In the genomic region with DNA sequence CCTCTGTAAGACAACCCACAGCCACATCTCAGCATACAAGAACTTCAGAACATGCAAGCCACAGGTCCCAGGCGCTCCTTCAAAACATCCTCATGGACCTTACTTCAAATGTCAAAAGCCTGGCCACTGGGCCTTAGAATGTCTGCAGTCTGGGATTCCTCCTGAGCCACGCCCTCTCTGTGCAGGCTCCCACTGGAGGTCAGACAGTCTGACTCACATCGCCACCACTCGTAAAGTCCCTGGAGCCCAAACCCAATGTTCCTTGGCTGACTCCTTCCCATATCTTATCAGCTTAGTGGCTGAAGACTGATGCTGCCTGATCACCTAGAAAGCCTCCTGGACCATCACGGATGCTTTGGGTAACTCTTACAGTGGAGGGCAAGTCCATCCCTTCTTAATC, we compare ENCODE assay signal across 22 cellular contexts.
"Had no signal": no experiment of that assay in that cellular context is flagged by ENCODE, and none has a peak within 500 bp of the region (broad histone marks: within the 10 kb centered on the region; RNA-seq: fewer than 3 reads in every experiment).

No MANE protein-coding gene starts in this region.

- H3K4me1 ChIP-seq: adrenal gland, ascending aorta, lower lobe of right lung, neural progenitor cell, upper lobe of left lung had no signal

- H3K27ac ChIP-seq: adrenal gland, ascending aorta, brain microvascular endothelial cell, coronary artery, hepatocyte, lower lobe of right lung, neural progenitor cell, upper lobe of left lung had no signal

- H3K79me2 ChIP-seq: hepatocyte had no signal

- H3K36me3 ChIP-seq: adrenal gland, ascending aorta, brain microvascular endothelial cell, lower lobe of right lung, neural progenitor cell, upper lobe of left lung had no signal

- DNase-seq: activated CD4-positive, alpha-beta T cell treated with anti-CD3 and anti-CD28 coated beads for 1 hour; activated CD4-positive, alpha-beta T cell treated with anti-CD3 and anti-CD28 coated beads, Interleukin-2, amount 50 U/mL, for 1 hour; activated T-cell treated with anti-CD3 and anti-CD28 coated beads, Interleukin-2, amount 50 U/mL, for 24 hours; adrenal gland; brain microvascular endothelial cell; endodermal cell; foreskin melanocyte; glutamatergic neuron; immature natural killer cell; lower lobe of right lung; mesendoderm; mucosa of descending colon; naive thymus-derived CD8-positive, alpha-beta T cell; retina; stimulated activated CD4-positive, alpha-beta T cell treated with anti-CD3 and anti-CD28 coated beads, Interleukin-4, amount 100 ng/mL, for 24 hours; stimulated activated naive CD4-positive, alpha-beta T cell treated with Interleukin-2 at 50 U/mL for 16 hours; T-helper 1 cell; upper lobe of left lung had no signal

- H3K9ac ChIP-seq: neural progenitor cell had no signal

- H3K27me3 ChIP-seq: adrenal gland, ascending aorta, brain microvascular endothelial cell, hepatocyte, neural progenitor cell, upper lobe of left lung had no signal

- H3K4me3 ChIP-seq: adrenal gland, ascending aorta, coronary artery, hepatocyte, lower lobe of right lung, mucosa of descending colon, neural progenitor cell, upper lobe of left lung had no signal

- H3K4me2 ChIP-seq: hepatocyte, neural progenitor cell had no signal

- H2AFZ ChIP-seq: hepatocyte, neural progenitor cell had no signal

- H3K9me3 ChIP-seq: adrenal gland, ascending aorta, lower lobe of right lung, mucosa of descending colon, upper lobe of left lung had no signal
